In the genomic region with DNA sequence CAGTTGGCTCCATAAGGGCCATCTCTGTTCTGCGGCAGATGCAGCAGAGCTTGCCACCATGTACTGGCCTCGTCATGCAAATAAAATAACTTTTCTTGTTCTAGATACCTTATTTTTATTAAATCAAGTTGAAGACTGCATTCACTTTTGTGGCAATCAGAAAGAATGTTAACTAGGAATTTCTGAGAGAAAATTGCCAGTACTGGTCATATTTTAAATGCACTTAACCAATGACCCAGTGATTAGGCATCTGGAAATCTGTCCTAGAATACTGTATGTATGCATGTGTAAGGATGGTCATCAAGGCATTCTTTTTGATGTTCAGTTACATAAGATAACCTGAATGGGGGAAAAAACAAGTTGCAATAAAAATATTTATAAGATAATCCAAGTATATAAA, we compare ENCODE assay signal across 9 cellular contexts.
"Had no signal": no experiment of that assay in that cellular context is flagged by ENCODE, and none has a peak within 500 bp of the region (broad histone marks: within the 10 kb centered on the region; RNA-seq: fewer than 3 reads in every experiment).

No MANE protein-coding gene starts in this region.

- ATAC-seq: foreskin keratinocyte, T-helper 17 cell had no signal

- H3K4me3 ChIP-seq: stomach, upper lobe of left lung had no signal

- H3K9me3 ChIP-seq: stomach, upper lobe of left lung had no signal

- H3K27me3 ChIP-seq: foreskin keratinocyte, stomach, upper lobe of left lung had no signal

- DNase-seq: activated B cell treated with CpG ODN at 0.5 μM for 24 hours; activated CD4-positive, alpha-beta T cell treated with anti-CD3 and anti-CD28 coated beads, Interleukin-2, amount 10 ng/mL, durations not matched to agents 7 days and 5 days; activated naive CD4-positive, alpha-beta T cell treated with anti-CD3 and anti-CD28 coated beads, Interleukin-2, amount 10 ng/mL, durations not matched to agents 7 days and 5 days; activated T-cell treated with anti-CD3 and anti-CD28 coated beads for 4 hours; islet precursor cell; stomach; T-helper 17 cell; upper lobe of left lung had no signal

- H3K27ac ChIP-seq: foreskin keratinocyte had no signal
